ENCODE assay signal across 20 cellular contexts in genomic region chr2:215771241-215771640, GRCh38.
DNase-seq lines count a peak whose midpoint lies in the region; ATAC-seq, FAIRE-seq and TF ChIP-seq lines count a peak whose summit lies in the region.
"Had no signal": no experiment of that assay in that cellular context is flagged by ENCODE, and none has a peak within 500 bp of the region (broad histone marks: within the 10 kb centered on the region; RNA-seq: fewer than 3 reads in every experiment).

No MANE protein-coding gene starts in this region.

- H3K27me3 ChIP-seq in HUES48 (ENCODE audit: control insufficient read depth, insufficient read depth, low read length) (no peaks in the 10 kb centered on the region), neural cell (ENCODE audit: insufficient read depth, low read depth, low read length) (no peaks in the 10 kb centered on the region), uterus (no peaks in the 10 kb centered on the region)

- POLR2A ChIA-PET in A549 (lab: Yijun Ruan, JAX): no interaction called here

- no peaks in the 10 kb centered on the region for H3K79me2 ChIP-seq in neural cell (replicated peaks; ENCODE audit: insufficient read depth, low read length)

- no peak overlapping the region for H2AFZ ChIP-seq in neural cell (ENCODE audit: low read depth, low read length)

- 92% methylated on average over 2 of the region's 2 CpGs for WGBS in A549 (ENCODE audit: missing lambda C conversion rate)

- intact Hi-C loops in uterus (cut with DNase I; ENCODE audit: low total_unique reads): no loop called here

- H3K36me3 Mint-ChIP-seq in stimulated activated naive B cell treated with anti-CD40 and anti-IgM and Interleukin-4, amounts not matched to agents 10 μg/mL and 1 μg/mL and 100 μg/mL, for 72 hours: no peaks in the 10 kb centered on the region
- H3K36me3 Mint-ChIP-seq: activated naive CD4-positive, alpha-beta T cell treated with anti-CD3 and anti-CD28 coated beads, Interleukin-2, amount 50 U/mL, for 24 hours had no signal

- peaks cover 13 to 22% of the 10 kb centered on the region in 2 donors for H3K27me3 Mint-ChIP-seq in stimulated activated naive B cell treated with anti-CD40 and anti-IgM and Interleukin-4, amounts not matched to agents 10 μg/mL and 1 μg/mL and 100 μg/mL, for 72 hours

- no peaks in the 10 kb centered on the region for H3K4me1 Mint-ChIP-seq in stimulated activated naive B cell treated with anti-CD40 and anti-IgM and Interleukin-4, amounts not matched to agents 10 μg/mL and 1 μg/mL and 100 μg/mL, for 72 hours
- H3K4me1 Mint-ChIP-seq: activated naive CD4-positive, alpha-beta T cell treated with anti-CD3 and anti-CD28 coated beads, Interleukin-2, amount 50 U/mL, for 24 hours had no signal

- peak overlapping the region; percentile 70 to 84 for H3K27ac ChIP-seq in A549
- peak overlapping the region; percentile 88 for H3K27ac ChIP-seq in HUES48 (ENCODE audit: low read depth, low read length)
- H3K27ac ChIP-seq in coronary artery: peak overlapping the region; percentile 9 to 17
- H3K27ac ChIP-seq in neural cell (ENCODE audit: low read length): no peak overlapping the region
- no peak overlapping the region for H3K27ac ChIP-seq in uterus
- H3K27ac ChIP-seq: neutrophil had no signal

- TF ChIP-seq POLR2A in A549 (IDR thresholded peaks at IDR 0.05; ENCODE audit: low read length): no peak
- TF ChIP-seq POLR2A in uterus (IDR thresholded peaks at IDR 0.05): no peak

- peaks cover 0 to 6% of the 10 kb centered on the region in 2 donors for H3K9me3 Mint-ChIP-seq in stimulated activated naive B cell treated with anti-CD40 and anti-IgM and Interleukin-4, amounts not matched to agents 10 μg/mL and 1 μg/mL and 100 μg/mL, for 72 hours

- TF ChIP-seq EP300 in A549 (IDR thresholded peaks at IDR 0.05) (no peak), neural cell (conservative IDR thresholded peaks at IDR 0.05; ENCODE audit: poor library complexity, severe bottlenecking) (peak; percentile 0)

- no peaks in the 10 kb centered on the region for H4K20me1 ChIP-seq in neural cell (ENCODE audit: insufficient read depth)

- no peaks in the 10 kb centered on the region for H3F3A ChIP-seq in neural cell (ENCODE audit: insufficient read depth, low read length, poor library complexity, severe bottlenecking)

- no peak overlapping the region for H3K27ac Mint-ChIP-seq in stimulated activated naive B cell treated with anti-CD40 and anti-IgM and Interleukin-4, amounts not matched to agents 10 μg/mL and 1 μg/mL and 100 μg/mL, for 72 hours
- H3K27ac Mint-ChIP-seq: activated naive CD4-positive, alpha-beta T cell treated with anti-CD3 and anti-CD28 coated beads, Interleukin-2, amount 50 U/mL, for 24 hours had no signal

- DNase-seq in A549 (ENCODE audit: low read depth in 1 of 2, low spot score in 1 of 2) (no peak), coronary artery (ENCODE audit: low spot score) (no peak), uterus (no peak), 8988T (no peak), RPMI8226 (no peak)
- no peak for DNase-seq in stimulated activated naive B cell treated with anti-CD40 and anti-IgM and Interleukin-4, amounts not matched to agents 10 μg/mL and 1 μg/mL and 100 μg/mL, for 72 hours
- DNase-seq: activated CD4-positive, alpha-beta T cell treated with anti-CD3 and anti-CD28 coated beads, Interleukin-2, amount 50 U/mL, for 1 hour; activated T-cell treated with anti-CD3 and anti-CD28 coated beads, Interleukin-2, amount 50 U/mL, for 1 hour; effector memory CD4-positive, alpha-beta T cell; foreskin melanocyte; NCI-H146; NCI-H510A; stimulated activated CD4-positive, alpha-beta T cell treated with anti-CD3 and anti-CD28 coated beads, Interleukin-4, amount 100 ng/mL, for 24 hours; trophoblast cell had no signal

- H3K36me3 ChIP-seq in HUES48 (ENCODE audit: control insufficient read depth, insufficient read depth, low read length) (no peaks in the 10 kb centered on the region), neural cell (ENCODE audit: insufficient read depth, low read length) (no peaks in the 10 kb centered on the region), uterus (no peaks in the 10 kb centered on the region)
- H3K36me3 ChIP-seq: neutrophil had no signal

- H3K9me2 ChIP-seq in neural cell (ENCODE audit: insufficient read depth, low read length): no peaks in the 10 kb centered on the region

- H3K4me1 ChIP-seq in A549 (peaks cover 32% of the 10 kb centered on the region), HUES48 (ENCODE audit: control insufficient read depth, insufficient read depth, low read length) (peaks cover 13% of the 10 kb centered on the region), uterus (no peaks in the 10 kb centered on the region)

- H3K4me2 ChIP-seq in A549: peak overlapping the region; percentile 43; the same call in 2 of the 3 replicates
- no peak overlapping the region for H3K4me2 ChIP-seq in neural cell (ENCODE audit: low read length)

- H3K4me3 ChIP-seq in A549 (no peak overlapping the region), HUES48 (ENCODE audit: low read depth, low read length) (no peak overlapping the region), coronary artery (no peak overlapping the region), neural cell (ENCODE audit: low read length) (no peak overlapping the region), uterus (no peak overlapping the region)

- H3K9me3 ChIP-seq in A549 (no peaks in the 10 kb centered on the region), HUES48 (ENCODE audit: control insufficient read depth, insufficient read depth, low read length) (no peaks in the 10 kb centered on the region), neural cell (ENCODE audit: low read length) (peaks cover 4% of the 10 kb centered on the region), uterus (no peaks in the 10 kb centered on the region)
- H3K9me3 ChIP-seq: neutrophil had no signal

- FAIRE-seq in A549 (lab: Jason Lieb, UNC): no peak
- FAIRE-seq: D721Med, TTC549 had no signal

- no peak for ATAC-seq in A549
- ATAC-seq in stimulated activated naive B cell treated with anti-CD40 and anti-IgM and Interleukin-4, amounts not matched to agents 10 μg/mL and 1 μg/mL and 100 μg/mL, for 72 hours (replicated peaks): no peak

- no peak for TF ChIP-seq RAD21 in A549 (conservative IDR thresholded peaks at IDR 0.05 in 1 of 2, IDR thresholded peaks at IDR 0.05 in 1 of 2)
- TF ChIP-seq RAD21 in neural cell (conservative IDR thresholded peaks at IDR 0.05): no peak

- CTCF ChIA-PET in A549 (lab: Yijun Ruan, JAX): no interaction called here

- H3K9ac ChIP-seq in HUES48 (ENCODE audit: low read depth, low read length) (no peak overlapping the region), neural cell (ENCODE audit: low read length) (no peak overlapping the region)

- TF ChIP-seq CTCF in A549 (IDR thresholded peaks at IDR 0.05) (no peak), coronary artery (IDR thresholded peaks at IDR 0.05) (no peak), neural cell (IDR thresholded peaks at IDR 0.05; ENCODE audit: poor library complexity, severe bottlenecking) (no peak), uterus (IDR thresholded peaks at IDR 0.05) (no peak)

- no peak overlapping the region for H3K4me3 Mint-ChIP-seq in stimulated activated naive B cell treated with anti-CD40 and anti-IgM and Interleukin-4, amounts not matched to agents 10 μg/mL and 1 μg/mL and 100 μg/mL, for 72 hours
- H3K4me3 Mint-ChIP-seq: activated naive CD4-positive, alpha-beta T cell treated with anti-CD3 and anti-CD28 coated beads, Interleukin-2, amount 50 U/mL, for 24 hours had no signal

TF ChIP-seq in A549, 52 proteins besides CTCF, POLR2A, EP300 and RAD21:
- TF ChIP-seq KDM5A (IDR thresholded peaks at IDR 0.05) (no peak), RNF2 (IDR thresholded peaks at IDR 0.05; ENCODE audit: borderline replicate concordance, low read depth) (no peak), PBX3 (IDR thresholded peaks at IDR 0.05) (no peak), MAX (IDR thresholded peaks at IDR 0.05) (no peak)

TF ChIP-seq in neural cell, 6 proteins besides CTCF, POLR2A, EP300 and RAD21:
- TF ChIP-seq POLR2AphosphoS5 (IDR thresholded peaks at IDR 0.05) (no peak), EZH2 (IDR thresholded peaks at IDR 0.05; ENCODE audit: borderline replicate concordance, insufficient read depth, low read length, poor library complexity, severe bottlenecking) (no peak), REST (IDR thresholded peaks at IDR 0.05; ENCODE audit: borderline replicate concordance) (no peak), MXI1 (conservative IDR thresholded peaks at IDR 0.05; ENCODE audit: poor library complexity, severe bottlenecking) (no peak), SMC3 (conservative IDR thresholded peaks at IDR 0.05; ENCODE audit: poor library complexity) (no peak), TAF1 (IDR thresholded peaks at IDR 0.05; ENCODE audit: low read depth) (no peak)

Comparison
In these comparisons a context has a peak if more than half of its experiments do, and no peak if none do; other contexts are left out.
1. H3K27ac ChIP-seq: peak in A549 (2 of 2), HUES48 (single experiment) and coronary artery (2 of 2); none in neural cell (single experiment) and uterus (0 of 2).